8 cellular contexts compared by ENCODE assay signal in the genomic region with DNA sequence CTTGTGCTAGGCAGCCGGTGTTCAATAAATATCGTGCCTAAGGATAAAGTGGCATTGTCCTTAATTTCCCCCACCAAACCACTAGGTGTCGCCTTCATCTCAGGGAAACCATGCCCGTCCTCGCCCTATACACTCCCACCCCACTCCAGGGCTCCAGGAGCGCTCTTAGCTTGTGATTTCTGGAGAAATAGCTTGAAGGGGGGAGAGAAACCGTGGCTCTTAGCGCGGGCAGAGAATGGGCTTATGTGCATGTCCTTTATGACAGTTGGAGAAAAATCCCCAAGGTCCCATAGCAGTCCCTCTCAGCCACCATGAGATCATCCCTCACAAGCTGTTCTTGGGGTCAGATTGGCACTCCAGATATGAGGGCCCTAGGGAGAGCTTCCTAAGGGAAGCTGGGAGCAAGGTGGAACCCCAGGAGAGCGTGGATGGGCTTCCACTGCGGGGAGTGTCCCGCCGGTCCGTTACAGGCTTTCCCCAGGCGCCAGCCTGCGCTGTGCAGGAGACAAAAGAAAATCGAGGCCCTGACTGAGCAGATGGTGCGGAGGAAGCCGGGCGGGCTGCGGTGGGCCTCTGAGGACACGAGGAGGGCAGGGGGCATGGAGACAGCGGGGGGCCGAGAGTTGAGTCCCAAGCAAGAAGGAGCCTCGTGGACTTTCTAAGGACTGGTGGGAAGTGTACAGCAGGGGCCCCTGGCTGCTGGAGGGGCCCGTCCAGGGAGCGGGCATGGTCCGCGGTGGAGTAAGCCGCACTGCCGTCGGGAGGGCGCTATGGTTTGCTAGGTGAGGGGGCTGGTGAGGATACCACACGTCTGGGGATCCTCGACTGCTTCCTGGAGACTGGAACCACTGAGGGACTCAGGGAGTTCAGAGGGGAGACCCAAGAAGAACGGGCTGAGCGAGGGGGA. TPM values are rescaled to one million over a fixed set of nuclear protein-coding genes. Genes with fewer than 3 reads are reported as not detected.
DNase-seq lines count a peak whose midpoint lies in the region; ATAC-seq and TF ChIP-seq lines count a peak whose summit lies in the region.

No MANE protein-coding gene starts in this region.

- H3K36me3 Mint-ChIP-seq in CD14-positive monocyte, result peaks cover 0 to 1% of the 10 kb centered on the region in 2 donors

- peak overlapping the region; percentile 34 to 74 for H3K4me3 Mint-ChIP-seq in CD14-positive monocyte

- TF ChIP-seq CTCF in CD14-positive monocyte (IDR thresholded peaks at IDR 0.05) (peak; percentile 82), lower leg skin (IDR thresholded peaks at IDR 0.05) (peak in 1 of 3 donors; percentile 68)

- H3K4me1 Mint-ChIP-seq in CD14-positive monocyte, result peaks cover 11% of the 10 kb centered on the region

- peak; percentile 58 for ATAC-seq in HG02571 (IDR thresholded peaks at IDR 0.05; ENCODE audit: unreplicated experiment)
- no peak for ATAC-seq in HG03442 (IDR thresholded peaks at IDR 0.05; ENCODE audit: unreplicated experiment)

- no peak overlapping the region for H3K27ac Mint-ChIP-seq in CD14-positive monocyte

- intact Hi-C loops in CD14-positive monocyte (cut with micrococcal nuclease) (loop anchor here (1.0 to 5.0 kb wide), 2 partner anchors 92 kb away; no protein-coding TSS in a partner anchor), lower leg skin (cut with DNase I; ENCODE audit: low total_unique reads) (loop anchor here (5.0 kb wide), 2 partner anchors 92 to 157 kb away; no protein-coding TSS in a partner anchor)

- WGBS in lower leg skin, 2 donors, result 33 to 37% methylated on average over 37 of the region's 37 CpGs

- DNase-seq in CD14-positive monocyte (ENCODE audit: low spot score), result no peak
- DNase-seq in NCI-H460 (ENCODE audit: extremely low read depth, low read depth), result peak; percentile 57
- peak; percentile 41 to 45 for DNase-seq in activated CD4-positive, alpha-beta T cell treated with anti-CD3 and anti-CD28 coated beads, Interleukin-2, amount 50 U/mL, for 4 hours
- peak; percentile 54 for DNase-seq in effector CD4-positive, alpha-beta T cell
- peak; percentile 65 to 93 for DNase-seq in lower leg skin (ENCODE audit: low spot score in 2 of 2)
- DNase-seq in stimulated activated CD4-positive, alpha-beta T cell treated with anti-CD3 and anti-CD28 coated beads, Interleukin-4, amount 100 ng/mL, for 48 hours (ENCODE audit: low read depth in 2 of 2), result peak; percentile 27 to 33

- TF ChIP-seq POLR2A in lower leg skin (IDR thresholded peaks at IDR 0.05), result no peak

- peaks cover 15 to 23% (median 15%) of the 10 kb centered on the region in 3 donors for H3K27me3 Mint-ChIP-seq in CD14-positive monocyte (ENCODE audit: low read depth in 3 of 3)

- H3K9me3 Mint-ChIP-seq in CD14-positive monocyte, result peaks cover 0 to 4% (median 0%) of the 10 kb centered on the region in 7 donors

- H3K4me3 ChIP-seq in lower leg skin (ENCODE audit: low read depth, poor library complexity, severe bottlenecking), result no peak overlapping the region

RNA-seq across cellular contexts. Expression of a gene that starts 0.8 kb away (rescaled TPM):
- polyA plus RNA-seq in CD14-positive monocyte, result not detected
- 1.7 and 7.0 TPM in 2 replicates for total RNA-seq in NCI-H460 (2014; rRNA removed; shearing (Covaris generic))
- 18.4 and 21.4 TPM in 2 replicates for polyA plus RNA-seq in NCI-H460 (2014; cell fraction: nucleus; rRNA removed)
- 10 to 100 TPM; 12.2 to 20.4 (median 18.8) TPM for total RNA-seq in lower leg skin

RNA-seq across cellular contexts. Expression of a gene that starts 21.4 kb away (rescaled TPM):
- polyA plus RNA-seq in CD14-positive monocyte, result under 1 TPM; 0.52 to 0.68 TPM
- total RNA-seq in NCI-H460 (2014; rRNA removed; shearing (Covaris generic)), result 0.14 and 0.47 TPM in 2 replicates
- 0.56 and 1.2 TPM in 2 replicates for polyA plus RNA-seq in NCI-H460 (2014; cell fraction: nucleus; rRNA removed)
- under 1 TPM in 2 of 4 donors, not detected in 2; 0.29 to 0.42 TPM for total RNA-seq in lower leg skin

RNA-seq across cellular contexts. Expression of a gene that starts 24.2 kb away (rescaled TPM):
- 10 to 100 TPM; 59.1 to 64.5 TPM for polyA plus RNA-seq in CD14-positive monocyte
- total RNA-seq in NCI-H460 (2014; rRNA removed; shearing (Covaris generic)), result 18.2 and 22.8 TPM in 2 replicates
- 21.7 and 33.3 TPM in 2 replicates for polyA plus RNA-seq in NCI-H460 (2014; cell fraction: nucleus; rRNA removed)
- total RNA-seq in lower leg skin, result 10 to 100 TPM; 17.8 to 27.9 (median 19.9) TPM

RNA-seq across cellular contexts. Expression of a gene that starts 36.6 kb away (rescaled TPM):
- not detected for polyA plus RNA-seq in CD14-positive monocyte
- 1.1 TPM in 1 of 2 replicates, not detected in the other for total RNA-seq in NCI-H460 (2014; rRNA removed; shearing (Covaris generic))
- not detected in 2 replicates for polyA plus RNA-seq in NCI-H460 (2014; cell fraction: nucleus; rRNA removed)
- total RNA-seq in lower leg skin, result 1 to 10 TPM in 1 of 4 donors, under 1 TPM in 1, not detected in 2; 0.55 to 2.8 TPM

RNA-seq across cellular contexts. Expression of a gene that starts 37.9 kb away (rescaled TPM):
- under 1 TPM in 1 of 2 donors, not detected in 1; 0.05 TPM for polyA plus RNA-seq in CD14-positive monocyte
- total RNA-seq in NCI-H460 (2014; rRNA removed; shearing (Covaris generic)), result not detected in 2 replicates
- not detected in 2 replicates for polyA plus RNA-seq in NCI-H460 (2014; cell fraction: nucleus; rRNA removed)
- not detected for total RNA-seq in lower leg skin
